In genomic region chr17:53543363-53543927, GRCh38 we compare ENCODE assay signal across 1 cellular context.
A peak's percentile ranks its signal among the peaks of the same experiment; 100 is the strongest.
TF ChIP-seq lines count a peak whose summit lies in the region.

No MANE protein-coding gene starts in this region.

TF ChIP-seq in SK-N-SH treated with all-trans-retinoic acid at 6 μM for 48 hours, 23 proteins besides CTCF, POLR2A, EP300 and RAD21 (continued from another document):
- TF ChIP-seq TSHZ2 (CRISPR knock-in tag; IDR thresholded peaks at IDR 0.05), result peak; percentile 55; the same call in 1 of the 2 replicates
- peak; percentile 55 for TF ChIP-seq TCF4 (CRISPR knock-in tag; IDR thresholded peaks at IDR 0.05; ENCODE audit: borderline replicate concordance)
